1 cellular context compared by ENCODE assay signal in genomic region chr2:164009801-164010337, GRCh38.
A peak's percentile ranks its signal among the peaks of the same experiment; 100 is the strongest.
TF ChIP-seq lines count a peak whose summit lies in the region.

No MANE protein-coding gene starts in this region.

TF ChIP-seq in HepG2, 621 proteins besides CTCF, POLR2A, EP300 and RAD21 (continued from another document):
- TF ChIP-seq ATF4 (CRISPR knock-in tag; IDR thresholded peaks at IDR 0.05) = 0 out of 4 replicates have a peak, but pooled peaks of 1 of the 2 experiments have one; percentile 44
TF ChIP-seq in HepG2: peak in this region for 1.
